ENCODE assay signal across 9 cellular contexts in genomic region chr1:54475357-54476230, GRCh38.
DNase-seq lines count a peak whose midpoint lies in the region; ATAC-seq lines count a peak whose summit lies in the region.
"Had no signal": no experiment of that assay in that cellular context is flagged by ENCODE, and none has a peak within 500 bp of the region (broad histone marks: within the 10 kb centered on the region; RNA-seq: fewer than 3 reads in every experiment).

No MANE protein-coding gene starts in this region.

- peak; percentile 58 to 67 for ATAC-seq in activated naive CD4-positive, alpha-beta T cell treated with anti-CD3 and anti-CD28 coated beads, Interleukin-2, amount 50 U/mL, for 72 hours
- ATAC-seq in aorta (ENCODE audit: low FRiP score) (peak; percentile 16), GM21576 (IDR thresholded peaks at IDR 0.05; ENCODE audit: unreplicated experiment) (no peak), GM18502 (IDR thresholded peaks at IDR 0.05; ENCODE audit: poor library complexity, unreplicated experiment) (no peak)

- H3K36me3 ChIP-seq in mesodermal cell (ENCODE audit: control insufficient read depth, insufficient read depth, low read length), result no peaks in the 10 kb centered on the region
- no peaks in the 10 kb centered on the region for H3K36me3 ChIP-seq in aorta (ENCODE audit: control insufficient read depth in 1 of 2, insufficient read depth in 2 of 2, low read length in 1 of 2)

- no peaks in the 10 kb centered on the region for H3K36me3 Mint-ChIP-seq in activated naive CD4-positive, alpha-beta T cell treated with anti-CD3 and anti-CD28 coated beads, Interleukin-2, amount 50 U/mL, for 72 hours

- DNase-seq in stimulated activated CD4-positive, alpha-beta T cell treated with anti-CD3 and anti-CD28 coated beads, Interleukin-15, amount 100 ng/mL, for 24 hours, result peak; percentile 57
- DNase-seq in stimulated activated CD4-positive, alpha-beta T cell treated with anti-CD3 and anti-CD28 coated beads, Interleukin-12 subunit alpha, Interleukin-12 subunit beta, amount 100 ng/mL, for 4 hours, result no peak
- no peak for DNase-seq in activated naive CD4-positive, alpha-beta T cell treated with anti-CD3 and anti-CD28 coated beads, Interleukin-2, amount 50 U/mL, for 72 hours (ENCODE audit: low spot score in 2 of 2)
- DNase-seq in aorta (no peak), DMS114 treated with DMSO at 0.1 percent for 48 hours (lab: John Stamatoyannopoulos, UW; ENCODE audit: unreplicated experiment) (no peak)

- peak overlapping the region; percentile 54 for H3K27ac ChIP-seq in mesodermal cell (ENCODE audit: low read depth, low read length, severe bottlenecking)
- no peak overlapping the region for H3K27ac ChIP-seq in aorta (ENCODE audit: low read depth in 1 of 2, low read length in 2 of 2)
- H3K27ac ChIP-seq: C4-2B had no signal

- H3K9me3 Mint-ChIP-seq in activated naive CD4-positive, alpha-beta T cell treated with anti-CD3 and anti-CD28 coated beads, Interleukin-2, amount 50 U/mL, for 72 hours, result no peaks in the 10 kb centered on the region

- H3K4me3 ChIP-seq in mesodermal cell (ENCODE audit: extremely low read depth, insufficient read depth, low read length, poor library complexity, severe bottlenecking), result peak overlapping the region; percentile 24
- no peak overlapping the region for H3K4me3 ChIP-seq in aorta (ENCODE audit: low read length in 2 of 2)

- WGBS in mesodermal cell (ENCODE audit: insufficient coverage in 2 of 2), 2 experiments, result 29 to 31% methylated on average over 8 to 9 of the region's 27 CpGs
- WGBS in aorta, 2 donors, result 13 to 14% methylated on average over 26 to 27 of the region's 27 CpGs

- no peaks in the 10 kb centered on the region for H3K9me3 ChIP-seq in mesodermal cell (ENCODE audit: control insufficient read depth, low read length)
- H3K9me3 ChIP-seq in aorta (ENCODE audit: control insufficient read depth, low read length), result no peaks in the 10 kb centered on the region

- H3K27ac Mint-ChIP-seq in activated naive CD4-positive, alpha-beta T cell treated with anti-CD3 and anti-CD28 coated beads, Interleukin-2, amount 50 U/mL, for 72 hours, result no peak overlapping the region

- H3K4me1 ChIP-seq in mesodermal cell (ENCODE audit: control insufficient read depth, insufficient read depth, low read length, poor library complexity, severe bottlenecking) (peaks cover 41% of the 10 kb centered on the region), aorta (ENCODE audit: control insufficient read depth in 1 of 2, insufficient read depth in 2 of 2, low read length in 2 of 2) (no peaks in the 10 kb centered on the region)

- no peaks in the 10 kb centered on the region for H3K27me3 ChIP-seq in aorta (ENCODE audit: control insufficient read depth in 1 of 2, insufficient read depth in 2 of 2, low read length in 1 of 2)

- intact Hi-C loops in aorta (cut with DNase I), result no loop called here

Comparison
In these comparisons a context has a peak if more than half of its experiments do, and no peak if none do; other contexts are left out.
1. ATAC-seq: peak in activated naive CD4-positive, alpha-beta T cell treated with anti-CD3 and anti-CD28 coated beads, Interleukin-2, amount 50 U/mL, for 72 hours (2 of 2) and aorta (single experiment); none in GM21576 (single experiment) and GM18502 (single experiment).